Comparison of ENCODE assay signal across 8 cellular contexts in the genomic region with DNA sequence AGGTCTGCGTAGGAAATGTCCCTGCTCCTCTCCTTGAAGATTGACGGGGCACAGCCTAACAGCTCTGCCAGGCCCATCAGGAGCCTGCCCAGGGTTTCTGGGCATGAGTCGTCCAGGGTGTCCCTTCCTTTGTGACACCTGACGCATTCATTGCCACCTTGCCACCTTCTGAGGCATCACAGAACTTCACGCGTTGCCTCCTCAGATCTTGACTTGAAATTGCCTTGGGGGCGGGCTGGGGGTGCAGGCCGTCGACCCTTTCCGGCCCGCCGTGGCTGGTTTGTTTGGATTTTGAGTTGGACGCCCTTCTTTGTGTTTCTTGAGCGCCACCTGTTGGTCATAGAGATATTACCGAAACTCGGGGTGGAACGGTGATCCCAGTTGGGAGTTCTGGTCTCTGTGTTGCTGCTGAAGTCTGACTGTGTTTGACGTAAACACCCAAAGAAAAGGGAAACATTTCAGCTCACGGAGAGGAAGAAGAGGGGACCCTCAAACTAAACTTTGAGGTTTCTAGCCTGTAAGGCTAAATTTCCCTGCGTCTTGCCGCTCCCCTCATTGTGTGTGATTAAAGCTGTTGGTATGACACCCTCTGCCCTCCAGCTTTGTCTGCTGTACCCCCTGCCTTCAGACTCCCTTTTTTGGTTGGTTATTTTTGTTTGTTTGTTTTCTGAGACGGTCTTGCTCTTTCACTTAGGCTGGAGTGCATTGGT. TPM values are rescaled to one million over a fixed set of nuclear protein-coding genes. Genes with fewer than 3 reads are reported as not detected.
DNase-seq lines count a peak whose midpoint lies in the region; ATAC-seq and TF ChIP-seq lines count a peak whose summit lies in the region.

No MANE protein-coding gene starts in this region.

- peaks cover 61 to 69% of the 10 kb centered on the region in 2 donors for H3K4me1 ChIP-seq in gastrocnemius medialis

- H3K4me1 Mint-ChIP-seq in T-helper 2 cell treated with Interferon-gamma antibody and Interleukin-4, amounts not matched to agents 5 μg/mL and 100 μg/mL, for 36 hours (ENCODE audit: low read depth): peaks cover 13% of the 10 kb centered on the region

- no peaks in the 10 kb centered on the region for H3K9me3 Mint-ChIP-seq in T-helper 2 cell treated with Interferon-gamma antibody and Interleukin-4, amounts not matched to agents 5 μg/mL and 100 μg/mL, for 36 hours

- H3K36me3 ChIP-seq in gastrocnemius medialis: peaks cover 0 to 10% of the 10 kb centered on the region in 2 donors

- DNase-seq in G401 (ENCODE audit: low spot score) (peak; percentile 79), MV-4-11 (lab: John Stamatoyannopoulos, UW) (peak; percentile 49), amygdala (lab: John Stamatoyannopoulos, UW) (peak in 43 of 56 donors; percentile 11 to 86 (median 41)), hepatic stellate cell (ENCODE audit: low spot score) (peak; percentile 81), gastrocnemius medialis (peak; percentile 53 to 72)
- peak; percentile 48 for DNase-seq in T-helper 2 cell treated with Interferon-gamma antibody and Interleukin-4, amounts not matched to agents 5 μg/mL and 100 μg/mL, for 36 hours (ENCODE audit: low spot score)

- H3K4me3 ChIP-seq in gastrocnemius medialis: peak overlapping the region in 1 of 4 donors; percentile 6

- H3K27me3 Mint-ChIP-seq in T-helper 2 cell treated with Interferon-gamma antibody and Interleukin-4, amounts not matched to agents 5 μg/mL and 100 μg/mL, for 36 hours (ENCODE audit: low read depth): no peaks in the 10 kb centered on the region

- intact Hi-C loops in gastrocnemius medialis (cut with DNase I; ENCODE audit: low total_unique reads): loop anchor here (1.0 to 2.0 kb wide), 2 partner anchors 69 to 204 kb away; partner anchors contain the start of gene CFAP251

- no peak for TF ChIP-seq POLR2A in gastrocnemius medialis (IDR thresholded peaks at IDR 0.05)

- in situ Hi-C loops in G401 (cut with HindIII; ENCODE audit: low sequenced_read_pairs): no loop called here
- in situ Hi-C loops in gastrocnemius medialis (cut with MboI; ENCODE audit: low sequenced_read_pairs in 4 of 4): loop anchor here in 3 of 4 donors (5.0 kb wide), 1 partner anchor 66 kb away; no protein-coding TSS in a partner anchor

- peak overlapping the region; percentile 80 to 97 (median 94) for H3K27ac ChIP-seq in gastrocnemius medialis

- H3K9me3 ChIP-seq in gastrocnemius medialis: no peaks in the 10 kb centered on the region

- H3K27me3 ChIP-seq in gastrocnemius medialis: no peaks in the 10 kb centered on the region

- H3K27ac Mint-ChIP-seq in T-helper 2 cell treated with Interferon-gamma antibody and Interleukin-4, amounts not matched to agents 5 μg/mL and 100 μg/mL, for 36 hours: peak overlapping the region; percentile 4

- peak overlapping the region; percentile 25 for H3K4me3 Mint-ChIP-seq in T-helper 2 cell treated with Interferon-gamma antibody and Interleukin-4, amounts not matched to agents 5 μg/mL and 100 μg/mL, for 36 hours

- peak; percentile 78 to 93 (median 84) for TF ChIP-seq CTCF in gastrocnemius medialis (IDR thresholded peaks at IDR 0.05 in 4 of 5, conservative IDR thresholded peaks at IDR 0.05 in 1 of 5)

- H3K36me3 Mint-ChIP-seq in T-helper 2 cell treated with Interferon-gamma antibody and Interleukin-4, amounts not matched to agents 5 μg/mL and 100 μg/mL, for 36 hours (ENCODE audit: low read depth): no peaks in the 10 kb centered on the region

- ATAC-seq in gastrocnemius medialis (peak; percentile 39 to 54), HG03039 (IDR thresholded peaks at IDR 0.05; ENCODE audit: unreplicated experiment) (no peak), GM19463 (IDR thresholded peaks at IDR 0.05; ENCODE audit: unreplicated experiment) (no peak)

RNA-seq across cellular contexts. Expression of gene MLXIP, which starts 44.6 kb away (rescaled TPM):
- 4.3 and 4.6 TPM in 2 replicates for total RNA-seq in G401 (2014; rRNA removed; shearing (Covaris generic))
- 10 to 100 TPM; 36.6 to 89.4 (median 79.7) TPM for total RNA-seq in gastrocnemius medialis

RNA-seq across cellular contexts. Expression of gene IL31, which starts 50.8 kb away (rescaled TPM):
- total RNA-seq in G401 (2014; rRNA removed; shearing (Covaris generic)): not detected in 2 replicates
- not detected for total RNA-seq in gastrocnemius medialis

RNA-seq across cellular contexts. Expression of gene LRRC43, which starts 59.7 kb away (rescaled TPM):
- total RNA-seq in G401 (2014; rRNA removed; shearing (Covaris generic)): not detected in 2 replicates
- total RNA-seq in gastrocnemius medialis: not detected

Comparison
In these comparisons a context has a peak if more than half of its experiments do, and no peak if none do; other contexts are left out.
1. ATAC-seq: peak in gastrocnemius medialis (2 of 2); none in HG03039 (single experiment) and GM19463 (single experiment).
2. Peak in every context shown above with its lines, with median percentiles within 50 percentile points of each other: DNase-seq.